Comparison of ENCODE assay signal across 8 cellular contexts in genomic region chr5:60945760-60946253, GRCh38. TPM values are rescaled to one million over a fixed set of nuclear protein-coding genes. Genes with fewer than 3 reads are reported as not detected.
DNase-seq lines count a peak whose midpoint lies in the region; ATAC-seq, FAIRE-seq and TF ChIP-seq lines count a peak whose summit lies in the region.

No MANE protein-coding gene starts in this region.

- H3K4me3 ChIP-seq in HFF-Myc (replicated peaks; ENCODE audit: low read depth, low read length) (peak overlapping the region; percentile 74), gastrocnemius medialis (peak overlapping the region; percentile 76 to 88 (median 85))

- no peaks in the 10 kb centered on the region for H3K27me3 ChIP-seq in gastrocnemius medialis

- ATAC-seq in Right ventricle myocardium inferior, result peak; percentile 38
- peak; percentile 32 to 47 for ATAC-seq in gastrocnemius medialis

- DNase-seq in Right ventricle myocardium inferior (ENCODE audit: missing footprints) (peak; percentile 70), cardiac septum (ENCODE audit: low spot score) (no peak), HFF-Myc (ENCODE audit: extremely low read depth, low read depth) (no peak), M059J (ENCODE audit: low read depth) (peak; percentile 59), amniotic epithelial cell (ENCODE audit: low read depth) (peak; percentile 51), hepatic stellate cell (ENCODE audit: low spot score) (peak; percentile 9), gastrocnemius medialis (peak; percentile 26 to 28), urothelium cell line (ENCODE audit: low spot score) (no peak)

- peak overlapping the region; percentile 85 to 95 (median 90) for H3K27ac ChIP-seq in gastrocnemius medialis

- no peaks in the 10 kb centered on the region for H3K9me3 ChIP-seq in gastrocnemius medialis

- intact Hi-C loops in Right ventricle myocardium inferior (cut with DNase I), result loop anchor here (10.0 kb wide), 3 partner anchors 219 to 689 kb away; partner anchors contain the start of genes SMIM15 and ZSWIM6
- intact Hi-C loops in cardiac septum (cut with DNase I), result loop anchor here (5.0 to 10.0 kb wide), 2 partner anchors 241 to 386 kb away; partner anchors contain the start of genes DEPDC1B and ZSWIM6
- intact Hi-C loops in gastrocnemius medialis (cut with DNase I; ENCODE audit: low total_unique reads), result loop anchor here (2.0 to 10.0 kb wide), 4 partner anchors 13 to 461 kb away; partner anchors contain the start of gene SMIM15

- no peaks in the 10 kb centered on the region for H3K36me3 ChIP-seq in gastrocnemius medialis

- peaks cover 19 to 23% of the 10 kb centered on the region in 2 donors for H3K4me1 ChIP-seq in gastrocnemius medialis

- no peak for FAIRE-seq in urothelium cell line (lab: Jason Lieb, UNC)

- in situ Hi-C loops in gastrocnemius medialis (cut with MboI; ENCODE audit: low sequenced_read_pairs in 4 of 4), result loop anchor here in 1 of 4 donors (25.0 kb wide), 1 partner anchor 391 kb away; the partner anchor contains the start of gene ZSWIM6

- no peak for TF ChIP-seq CTCF in HFF-Myc (IDR thresholded peaks at IDR 0.05; ENCODE audit: low read depth, low read length, missing control alignments)
- TF ChIP-seq CTCF in gastrocnemius medialis (IDR thresholded peaks at IDR 0.05 in 4 of 5, conservative IDR thresholded peaks at IDR 0.05 in 1 of 5), result no peak

- TF ChIP-seq POLR2A in gastrocnemius medialis (IDR thresholded peaks at IDR 0.05), result no peak

RNA-seq across cellular contexts. Expression of gene NDUFAF2, which starts 0.8 kb away (rescaled TPM):
- total RNA-seq in Right ventricle myocardium inferior (42.6 TPM), cardiac septum (27.1 TPM), gastrocnemius medialis (10 to 100 TPM; 25.8 to 54.3 (median 51.2) TPM)
- 31.0 and 47.8 TPM in 2 replicates for total RNA-seq in M059J (2014; rRNA removed; shearing (Covaris generic))

RNA-seq across cellular contexts. Expression of gene ERCC8, which starts 0.9 kb away (rescaled TPM):
- total RNA-seq in Right ventricle myocardium inferior (4.2 TPM), cardiac septum (4.6 TPM), gastrocnemius medialis (1 to 10 TPM; 4.8 to 7.3 (median 5.6) TPM)
- 30.6 and 33.8 TPM in 2 replicates for total RNA-seq in M059J (2014; rRNA removed; shearing (Covaris generic))

Comparison
In these comparisons a context has a peak if more than half of its experiments do, and no peak if none do; other contexts are left out.
1. DNase-seq: peak in Right ventricle myocardium inferior (single experiment), M059J (single experiment), amniotic epithelial cell (single experiment), hepatic stellate cell (single experiment) and gastrocnemius medialis (2 of 2); none in cardiac septum (single experiment), HFF-Myc (single experiment) and urothelium cell line (single experiment).